Comparison of ENCODE assay signal across 7 cellular contexts in the genomic region with DNA sequence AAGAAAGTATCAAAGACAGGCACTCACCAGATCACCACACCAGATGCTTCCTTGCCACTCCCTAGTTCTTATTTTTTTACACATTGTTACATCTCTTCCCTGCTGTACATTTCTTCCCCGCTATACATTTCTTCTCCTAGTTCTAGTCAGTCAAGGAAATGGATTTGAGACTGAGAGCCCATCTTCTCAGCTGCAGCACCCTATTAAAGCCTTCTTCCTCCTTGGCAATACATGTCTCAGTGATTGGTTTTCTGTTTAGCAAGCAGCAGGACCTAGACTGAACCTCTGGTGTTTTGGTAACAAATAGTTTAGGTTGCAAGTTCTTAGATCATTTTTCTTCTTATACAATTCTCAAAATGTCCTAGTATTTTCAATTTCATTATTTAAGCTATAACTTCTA.
"Had no signal": no experiment of that assay in that cellular context is flagged by ENCODE, and none has a peak within 500 bp of the region (broad histone marks: within the 10 kb centered on the region; RNA-seq: fewer than 3 reads in every experiment).

No MANE protein-coding gene starts in this region.

- H3K27ac Mint-ChIP-seq: IgD-negative memory B cell had no signal

- FAIRE-seq: HTR-8/SVneo had no signal

- H3K36me3 Mint-ChIP-seq: IgD-negative memory B cell had no signal

- H3K27ac ChIP-seq: HL-60, KMS-11 had no signal

- H3K27me3 Mint-ChIP-seq: IgD-negative memory B cell had no signal

- DNase-seq: IMR-90, KBM-7, KG1 had no signal

- H3K4me3 Mint-ChIP-seq: IgD-negative memory B cell had no signal

- H3K4me2 ChIP-seq: KMS-11 had no signal

- H3K9ac ChIP-seq: KMS-11 had no signal
